ENCODE assay signal across 8 cellular contexts in the genomic region with DNA sequence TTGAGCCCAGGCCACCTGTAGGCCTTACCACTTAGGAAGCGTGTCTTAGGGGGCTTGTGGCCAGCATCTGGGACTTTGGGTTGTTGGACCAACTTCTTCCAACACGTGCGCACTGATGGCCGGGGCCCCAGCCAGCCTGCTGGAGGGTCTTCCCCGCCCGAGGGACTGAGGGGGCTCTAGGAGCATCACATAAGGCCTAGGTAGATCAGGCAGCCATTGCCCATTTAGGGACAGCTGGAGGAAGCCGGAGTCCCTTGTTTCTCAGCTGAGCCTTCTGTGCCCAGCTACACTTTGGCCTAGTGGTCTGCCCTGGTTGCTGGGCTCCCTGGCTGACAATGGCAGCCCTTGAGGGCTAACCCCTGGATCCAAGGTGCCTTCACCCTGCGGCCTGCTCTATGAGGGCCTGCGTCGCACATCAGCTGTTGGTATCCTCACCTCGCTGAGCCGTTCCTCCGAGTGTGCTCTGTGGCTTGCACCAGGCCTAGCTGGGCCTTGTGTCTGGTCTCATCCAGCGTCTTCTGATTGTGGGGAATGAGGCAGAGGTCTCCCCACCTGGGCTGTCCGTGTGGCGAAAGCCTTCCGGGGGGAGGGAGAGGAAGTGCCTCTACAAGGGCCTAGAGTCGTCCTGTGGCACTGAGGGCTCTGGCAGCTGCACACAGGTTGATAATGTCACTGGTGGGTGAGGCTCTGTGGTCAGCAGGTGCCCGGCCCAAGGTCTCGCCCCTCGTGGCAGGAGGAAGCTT.
A peak's percentile ranks its signal among the peaks of the same experiment; 100 is the strongest.
DNase-seq lines count a peak whose midpoint lies in the region; ATAC-seq, FAIRE-seq and TF ChIP-seq lines count a peak whose summit lies in the region.

No MANE protein-coding gene starts in this region.

- ATAC-seq in HG03342 (IDR thresholded peaks at IDR 0.05; ENCODE audit: unreplicated experiment): no peak

- no peaks in the 10 kb centered on the region for H3K27me3 ChIP-seq in HUES6 (ENCODE audit: control insufficient read depth, insufficient read depth, low read length)
- H3K27me3 ChIP-seq in muscle layer of duodenum (ENCODE audit: low read depth, low read length): no peaks in the 10 kb centered on the region

- peaks cover 7% of the 10 kb centered on the region; the same call in 1 of the 2 replicates for H3K9me3 ChIP-seq in HUES6 (ENCODE audit: control insufficient read depth, insufficient read depth, low read depth, low read length)
- no peaks in the 10 kb centered on the region for H3K9me3 ChIP-seq in muscle layer of duodenum (ENCODE audit: control insufficient read depth in 1 of 2, low read length in 2 of 2)

- H3K4me1 ChIP-seq in HUES6 (ENCODE audit: control insufficient read depth, insufficient read depth, low read length) (peaks cover 11% of the 10 kb centered on the region), muscle layer of duodenum (ENCODE audit: control insufficient read depth in 1 of 2, insufficient read depth in 2 of 2, low read length in 2 of 2) (peaks cover 12 to 41% of the 10 kb centered on the region in 2 donors)

- no peak for TF ChIP-seq POLR2A in erythroblast (IDR thresholded peaks at IDR 0.05; ENCODE audit: low read length)

- H3K36me3 ChIP-seq in HUES6 (ENCODE audit: control insufficient read depth, insufficient read depth, low read length) (peaks cover 3% of the 10 kb centered on the region; the same call in 1 of the 2 replicates), muscle layer of duodenum (ENCODE audit: control insufficient read depth in 1 of 2, insufficient read depth in 2 of 2, low read length in 2 of 2) (no peaks in the 10 kb centered on the region)

- H3K9ac ChIP-seq in HUES6 (ENCODE audit: low read length): no peak overlapping the region

- peak overlapping the region; percentile 50 for H3K4me3 ChIP-seq in HUES6 (ENCODE audit: low read depth, low read length)
- H3K4me3 ChIP-seq in muscle layer of duodenum (ENCODE audit: low read depth in 1 of 2, low read length in 2 of 2): peak overlapping the region; percentile 47 to 81

- FAIRE-seq in D721Med (lab: Jason Lieb, UNC): no peak

- peak overlapping the region; percentile 99 for H3K27ac ChIP-seq in 22Rv1
- H3K27ac ChIP-seq in HUES6 (ENCODE audit: low read depth, low read length): no peak overlapping the region
- peak overlapping the region; percentile 98 for H3K27ac ChIP-seq in caudate nucleus (ENCODE audit: low read depth, low read length)
- H3K27ac ChIP-seq in muscle layer of duodenum (ENCODE audit: low read length): peak overlapping the region; percentile 88

- DNase-seq in caudate nucleus (lab: John Stamatoyannopoulos, UW): peak in 1 of 61 donors; percentile 9
- no peak for DNase-seq in erythroblast (lab: John Stamatoyannopoulos, UW)
- no peak for DNase-seq in stimulated activated CD4-positive, alpha-beta T cell treated with anti-CD3 and anti-CD28 coated beads, Interleukin-2, amount 100 ng/mL, for 24 hours
- DNase-seq in D721Med (ENCODE audit: insufficient read length, low spot score): no peak

- no peak for TF ChIP-seq CTCF in 22Rv1 (IDR thresholded peaks at IDR 0.05)
- no peak for TF ChIP-seq CTCF in D721Med (IDR thresholded peaks at IDR 0.05; ENCODE audit: insufficient read depth, missing control alignments)
